Comparison of ENCODE assay signal across 25 cellular contexts in genomic region chr16:8590811-8591210, GRCh38. TPM values are rescaled to one million over a fixed set of nuclear protein-coding genes. Genes with fewer than 3 reads are reported as not detected.
"Had no signal": no experiment of that assay in that cellular context is flagged by ENCODE, and none has a peak within 500 bp of the region (broad histone marks: within the 10 kb centered on the region; RNA-seq: fewer than 3 reads in every experiment).

No MANE protein-coding gene starts in this region.

- H3K36me3 ChIP-seq: SJSA1 had no signal

- H3K4me3 ChIP-seq: SJSA1, SK-N-MC had no signal

- H3K27ac ChIP-seq: HL-60, SJSA1, SK-N-MC had no signal

- H3K9me3 ChIP-seq: SJSA1 had no signal

- H3K27ac Mint-ChIP-seq: IgD-negative memory B cell had no signal

- H3K4me1 ChIP-seq: SJSA1 had no signal

- FAIRE-seq: HTR-8/SVneo, RCC 7860 had no signal

- H3K4me3 Mint-ChIP-seq: IgD-negative memory B cell had no signal

- DNase-seq: KBM-7, MV-4-11, NCI-H1048, NCI-H1105 treated with DMSO at 0.1 percent for 48 hours, NCI-H1436, NCI-H187, NCI-H2029, NCI-H2081 treated with DMSO at 0.1 percent for 48 hours, NCI-H2171, NCI-H226, NCI-H446, NCI-H510A, NCI-H524 treated with DMSO at 0.1 percent for 48 hours, NCI-H774, Right ventricle myocardium superior, RPMI8226, SIG-M5 had no signal

RNA-seq across cellular contexts. Expression of gene TMEM114, which starts 0.5 kb away (rescaled TPM):
- total RNA-seq: LHCN-M2, MCF 10A, Right ventricle myocardium superior, SJSA1 had no signal
- polyA plus RNA-seq: IgD-negative memory B cell had no signal
